ENCODE assay signal across 8 cellular contexts in the genomic region with DNA sequence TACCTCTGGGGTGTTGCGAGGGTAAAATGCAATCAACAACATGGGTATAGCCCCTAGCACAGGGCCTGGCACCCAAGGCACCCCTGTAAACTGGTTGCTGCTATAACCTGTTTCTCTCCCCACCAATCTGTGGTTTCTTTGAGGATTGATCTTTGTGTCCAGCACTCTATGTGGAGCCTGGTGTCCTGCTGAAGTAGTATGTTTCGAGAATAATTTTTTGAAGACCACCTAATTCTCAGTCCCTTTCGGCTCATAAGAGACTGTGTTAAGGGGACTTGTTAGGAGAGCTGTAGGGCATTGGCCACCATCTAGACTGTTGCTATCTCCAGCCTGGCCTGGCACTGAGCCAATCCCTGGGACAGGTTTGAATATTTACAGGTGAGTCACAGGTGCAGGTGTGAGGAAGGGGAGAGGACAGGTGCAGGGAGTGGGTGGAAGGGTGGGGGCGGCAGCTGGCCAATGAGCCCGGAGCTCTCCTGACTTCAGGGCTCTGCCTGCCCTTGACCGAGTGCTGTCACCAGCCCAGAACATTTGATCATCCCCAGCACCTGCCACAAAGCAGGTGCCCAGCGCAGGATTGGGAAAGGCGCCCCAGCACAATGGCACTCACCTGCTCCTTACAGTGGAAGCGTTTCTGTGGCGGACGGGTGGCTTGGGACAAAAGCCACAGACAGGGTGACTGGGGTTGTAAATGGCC. TPM values are rescaled to one million over a fixed set of nuclear protein-coding genes. Genes with fewer than 3 reads are reported as not detected.
DNase-seq lines count a peak whose midpoint lies in the region; ATAC-seq and TF ChIP-seq lines count a peak whose summit lies in the region.

No MANE protein-coding gene starts in this region.

- H3K27me3 ChIP-seq in effector memory CD4-positive, alpha-beta T cell (replicated peaks; ENCODE audit: control insufficient read depth, insufficient read depth, low read length, poor library complexity, severe bottlenecking) = no peaks in the 10 kb centered on the region

- no peaks in the 10 kb centered on the region for H3K36me3 ChIP-seq in effector memory CD4-positive, alpha-beta T cell (ENCODE audit: control insufficient read depth, insufficient read depth, low read length)

- no peak for TF ChIP-seq CTCF in epithelial cell of proximal tubule (conservative IDR thresholded peaks at IDR 0.05; ENCODE audit: low read depth, low read length)

- peak overlapping the region; percentile 30 for H3K4me3 ChIP-seq in epithelial cell of proximal tubule (ENCODE audit: low read depth, low read length)
- no peak overlapping the region for H3K4me3 ChIP-seq in effector memory CD4-positive, alpha-beta T cell (ENCODE audit: insufficient read depth, low read depth, low read length, poor library complexity, severe bottlenecking)

- H3K4me1 ChIP-seq in effector memory CD4-positive, alpha-beta T cell (ENCODE audit: control insufficient read depth, insufficient read depth, low read length, poor library complexity, severe bottlenecking) = no peaks in the 10 kb centered on the region

- DNase-seq in NCI-H510A (lab: John Stamatoyannopoulos, UW) (peak; percentile 97), epithelial cell of proximal tubule (ENCODE audit: low read depth) (no peak), posterior vena cava (ENCODE audit: low spot score) (peak; percentile 83), NCI-H524 treated with DMSO at 0.1 percent for 48 hours (lab: John Stamatoyannopoulos, UW) (no peak)
- DNase-seq in NK-92 treated with Interleukin-12 subunit alpha and Interleukin-12 subunit beta, amount 100 ng/mL, for 24 hours (lab: John Stamatoyannopoulos, UW) = no peak
- DNase-seq in effector memory CD4-positive, alpha-beta T cell = no peak

- ATAC-seq in HG03432 (IDR thresholded peaks at IDR 0.05; ENCODE audit: unreplicated experiment) = no peak

- intact Hi-C loops in posterior vena cava (cut with DNase I) = loop anchor here (10.0 kb wide), 2 partner anchors 189 to 239 kb away; no protein-coding TSS in a partner anchor

- H3K9me3 ChIP-seq in effector memory CD4-positive, alpha-beta T cell (ENCODE audit: control insufficient read depth, low read length) = no peaks in the 10 kb centered on the region

- H3K27ac ChIP-seq in effector memory CD4-positive, alpha-beta T cell (ENCODE audit: insufficient read depth, low read length, poor library complexity, severe bottlenecking) = no peak overlapping the region

- no peak for TF ChIP-seq RAD21 in Ishikawa (IDR thresholded peaks at IDR 0.05; ENCODE audit: low read depth)

- TF ChIP-seq EP300 in Ishikawa (IDR thresholded peaks at IDR 0.05; ENCODE audit: borderline replicate concordance) = no peak; the same call in 1 of the 2 replicates

TF ChIP-seq in Ishikawa, 13 proteins besides CTCF, POLR2A, EP300 and RAD21:
- TF ChIP-seq FOXM1 (IDR thresholded peaks at IDR 0.05; ENCODE audit: borderline replicate concordance, low read depth) (no peak), CEBPB (IDR thresholded peaks at IDR 0.05) (no peak), NFIC (IDR thresholded peaks at IDR 0.05) (peak; percentile 86), EGR1 (IDR thresholded peaks at IDR 0.05) (peak; percentile 73), CREB1 (IDR thresholded peaks at IDR 0.05; ENCODE audit: low read depth) (no peak), TEAD4 (IDR thresholded peaks at IDR 0.05) (no peak), TCF12 (IDR thresholded peaks at IDR 0.05; ENCODE audit: low read depth) (peak; percentile 86), TAF1 (IDR thresholded peaks at IDR 0.05; ENCODE audit: low read depth) (no peak), YY1 (IDR thresholded peaks at IDR 0.05; ENCODE audit: low read depth) (no peak), ZBTB7A (IDR thresholded peaks at IDR 0.05; ENCODE audit: low read depth) (no peak)
- TF ChIP-seq, protein P1, sequence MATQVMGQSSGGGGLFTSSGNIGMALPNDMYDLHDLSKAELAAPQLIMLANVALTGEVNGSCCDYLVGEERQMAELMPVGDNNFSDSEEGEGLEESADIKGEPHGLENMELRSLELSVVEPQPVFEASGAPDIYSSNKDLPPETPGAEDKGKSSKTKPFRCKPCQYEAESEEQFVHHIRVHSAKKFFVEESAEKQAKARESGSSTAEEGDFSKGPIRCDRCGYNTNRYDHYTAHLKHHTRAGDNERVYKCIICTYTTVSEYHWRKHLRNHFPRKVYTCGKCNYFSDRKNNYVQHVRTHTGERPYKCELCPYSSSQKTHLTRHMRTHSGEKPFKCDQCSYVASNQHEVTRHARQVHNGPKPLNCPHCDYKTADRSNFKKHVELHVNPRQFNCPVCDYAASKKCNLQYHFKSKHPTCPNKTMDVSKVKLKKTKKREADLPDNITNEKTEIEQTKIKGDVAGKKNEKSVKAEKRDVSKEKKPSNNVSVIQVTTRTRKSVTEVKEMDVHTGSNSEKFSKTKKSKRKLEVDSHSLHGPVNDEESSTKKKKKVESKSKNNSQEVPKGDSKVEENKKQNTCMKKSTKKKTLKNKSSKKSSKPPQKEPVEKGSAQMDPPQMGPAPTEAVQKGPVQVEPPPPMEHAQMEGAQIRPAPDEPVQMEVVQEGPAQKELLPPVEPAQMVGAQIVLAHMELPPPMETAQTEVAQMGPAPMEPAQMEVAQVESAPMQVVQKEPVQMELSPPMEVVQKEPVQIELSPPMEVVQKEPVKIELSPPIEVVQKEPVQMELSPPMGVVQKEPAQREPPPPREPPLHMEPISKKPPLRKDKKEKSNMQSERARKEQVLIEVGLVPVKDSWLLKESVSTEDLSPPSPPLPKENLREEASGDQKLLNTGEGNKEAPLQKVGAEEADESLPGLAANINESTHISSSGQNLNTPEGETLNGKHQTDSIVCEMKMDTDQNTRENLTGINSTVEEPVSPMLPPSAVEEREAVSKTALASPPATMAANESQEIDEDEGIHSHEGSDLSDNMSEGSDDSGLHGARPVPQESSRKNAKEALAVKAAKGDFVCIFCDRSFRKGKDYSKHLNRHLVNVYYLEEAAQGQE (IDR thresholded peaks at IDR 0.05; ENCODE audit: low read depth) = no peak
- TF ChIP-seq, protein P2, sequence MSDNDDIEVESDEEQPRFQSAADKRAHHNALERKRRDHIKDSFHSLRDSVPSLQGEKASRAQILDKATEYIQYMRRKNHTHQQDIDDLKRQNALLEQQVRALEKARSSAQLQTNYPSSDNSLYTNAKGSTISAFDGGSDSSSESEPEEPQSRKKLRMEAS (IDR thresholded peaks at IDR 0.05) = peak; percentile 35; the same call in 1 of the 2 replicates
- TF ChIP-seq, protein P3, sequence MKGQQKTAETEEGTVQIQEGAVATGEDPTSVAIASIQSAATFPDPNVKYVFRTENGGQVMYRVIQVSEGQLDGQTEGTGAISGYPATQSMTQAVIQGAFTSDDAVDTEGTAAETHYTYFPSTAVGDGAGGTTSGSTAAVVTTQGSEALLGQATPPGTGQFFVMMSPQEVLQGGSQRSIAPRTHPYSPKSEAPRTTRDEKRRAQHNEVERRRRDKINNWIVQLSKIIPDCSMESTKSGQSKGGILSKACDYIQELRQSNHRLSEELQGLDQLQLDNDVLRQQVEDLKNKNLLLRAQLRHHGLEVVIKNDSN (IDR thresholded peaks at IDR 0.05) = no peak

RNA-seq across cellular contexts. Expression of a gene that starts 8.1 kb away (rescaled TPM):
- total RNA-seq in epithelial cell of proximal tubule (not detected in 2 replicates), posterior vena cava (not detected)

RNA-seq across cellular contexts. Expression of a gene that starts 12.7 kb away (rescaled TPM):
- 2.2 TPM in 2 replicates for total RNA-seq in epithelial cell of proximal tubule
- 1 to 10 TPM; 1.2 to 1.4 TPM for total RNA-seq in posterior vena cava

RNA-seq across cellular contexts. Expression of a gene that starts 20.2 kb away (rescaled TPM):
- total RNA-seq in epithelial cell of proximal tubule = 13.2 and 26.9 TPM in 2 replicates
- 10 to 100 TPM; 25.5 to 36.6 TPM for total RNA-seq in posterior vena cava

RNA-seq across cellular contexts. Expression of a gene that starts 32.1 kb away (rescaled TPM):
- 17.1 and 35.0 TPM in 2 replicates for total RNA-seq in epithelial cell of proximal tubule
- 1 to 10 TPM; 2.0 to 2.2 TPM for total RNA-seq in posterior vena cava

Comparison
In these comparisons a context has a peak if more than half of its experiments do, and no peak if none do; other contexts are left out.
1. DNase-seq: peak in NCI-H510A (single experiment) and posterior vena cava (single experiment); none in epithelial cell of proximal tubule (single experiment), NK-92 treated with Interleukin-12 subunit alpha and Interleukin-12 subunit beta, amount 100 ng/mL, for 24 hours (single experiment), NCI-H524 treated with DMSO at 0.1 percent for 48 hours (single experiment) and effector memory CD4-positive, alpha-beta T cell (0 of 3).